In the genomic region with DNA sequence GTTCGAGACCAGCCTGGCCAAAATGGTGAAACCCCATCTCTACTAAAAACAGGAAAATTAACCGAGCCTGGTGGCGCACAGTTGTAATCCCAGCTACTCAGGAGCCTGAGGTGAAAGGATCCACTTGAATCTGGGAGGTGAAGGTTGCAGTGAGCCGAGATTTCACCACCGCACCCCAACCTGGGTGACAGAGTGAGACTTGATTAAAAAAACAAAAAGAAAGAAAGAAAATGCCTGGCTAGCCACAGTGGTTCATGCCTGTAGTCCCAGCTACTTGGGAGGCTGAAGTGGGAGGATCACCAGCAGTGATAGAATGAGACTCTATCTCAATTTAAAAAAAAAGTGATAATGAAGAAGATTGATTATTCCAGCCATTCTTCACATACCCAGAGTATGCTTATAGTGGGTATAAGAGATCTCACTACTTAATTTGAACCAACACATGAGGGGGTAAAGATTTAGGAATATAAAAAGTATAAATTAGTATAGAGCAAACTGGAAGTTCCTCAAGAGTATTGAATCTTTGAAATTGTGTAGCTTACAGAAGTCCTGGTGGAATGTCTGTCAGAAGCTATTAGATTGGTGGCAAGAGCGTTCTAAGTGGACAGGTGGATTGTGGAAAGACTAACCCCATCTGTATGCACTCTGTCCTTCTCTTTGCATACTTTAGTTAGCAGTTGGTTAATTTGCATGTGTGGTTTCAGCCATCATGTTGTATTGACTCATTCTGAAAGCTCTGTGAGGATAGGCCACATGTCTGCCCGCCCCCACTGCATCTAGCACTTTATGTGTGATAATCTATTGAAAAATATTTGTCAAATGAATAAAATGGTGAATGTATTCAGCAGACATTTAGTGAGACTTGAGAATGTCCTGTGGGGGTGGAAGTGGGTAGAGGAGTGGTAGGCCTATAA, we compare ENCODE assay signal across 8 cellular contexts. TPM values are rescaled to one million over a fixed set of nuclear protein-coding genes. Genes with fewer than 3 reads are reported as not detected.
DNase-seq lines count a peak whose midpoint lies in the region; ATAC-seq and TF ChIP-seq lines count a peak whose summit lies in the region.

No MANE protein-coding gene starts in this region.

- H3F3A ChIP-seq in smooth muscle cell (ENCODE audit: low read depth): peaks cover 5% of the 10 kb centered on the region

- H3K9me3 ChIP-seq in MG63 (no peaks in the 10 kb centered on the region), smooth muscle cell (replicated peaks; ENCODE audit: low read depth) (no peaks in the 10 kb centered on the region)

- 94% methylated on average over 7 of the region's 7 CpGs for WGBS in smooth muscle cell (ENCODE audit: low lambda C conversion rate)

- TF ChIP-seq CTCF in GM10266 (IDR thresholded peaks at IDR 0.05; ENCODE audit: control insufficient read depth, insufficient read depth, low read depth, missing control alignments) (no peak), smooth muscle cell (IDR thresholded peaks at IDR 0.05; ENCODE audit: borderline replicate concordance, insufficient read depth, poor library complexity, severe bottlenecking) (no peak), glutamatergic neuron (IDR thresholded peaks at IDR 0.05; ENCODE audit: partially characterized antibody, unreplicated experiment) (no peak)

- peaks cover 8% of the 10 kb centered on the region for H3K36me3 ChIP-seq in MG63
- H3K36me3 ChIP-seq in smooth muscle cell (ENCODE audit: low read depth): peaks cover 7% of the 10 kb centered on the region

- ATAC-seq in GM21737 (IDR thresholded peaks at IDR 0.05; ENCODE audit: unreplicated experiment): peak; percentile 94

- H3K4me3 ChIP-seq in MG63 (no peak overlapping the region), smooth muscle cell (no peak overlapping the region)

- H3K4me2 ChIP-seq in smooth muscle cell: peak overlapping the region; percentile 7

- H3K79me2 ChIP-seq in smooth muscle cell (ENCODE audit: low read depth): peaks cover 96% of the 10 kb centered on the region

- H2AFZ ChIP-seq in smooth muscle cell (ENCODE audit: low read depth): no peak overlapping the region

- no peaks in the 10 kb centered on the region for H3K9me3 Mint-ChIP-seq in activated naive CD4-positive, alpha-beta T cell treated with anti-CD3 and anti-CD28 coated beads, Interleukin-2, amount 50 U/mL, for 24 hours
- H3K9me3 Mint-ChIP-seq in glutamatergic neuron (ENCODE audit: unreplicated experiment): peaks cover 1% of the 10 kb centered on the region

- peak overlapping the region; percentile 62 for H3K4me3 Mint-ChIP-seq in activated naive CD4-positive, alpha-beta T cell treated with anti-CD3 and anti-CD28 coated beads, Interleukin-2, amount 50 U/mL, for 24 hours
- H3K4me3 Mint-ChIP-seq in glutamatergic neuron (ENCODE audit: unreplicated experiment): no peak overlapping the region

- H3K4me1 Mint-ChIP-seq in activated naive CD4-positive, alpha-beta T cell treated with anti-CD3 and anti-CD28 coated beads, Interleukin-2, amount 50 U/mL, for 24 hours: peaks cover 62% of the 10 kb centered on the region
- H3K4me1 Mint-ChIP-seq in glutamatergic neuron (ENCODE audit: low read depth, unreplicated experiment): peaks cover 12% of the 10 kb centered on the region

- H3K27me3 ChIP-seq in MG63: no peaks in the 10 kb centered on the region
- H3K27me3 ChIP-seq in smooth muscle cell (ENCODE audit: low read depth): no peaks in the 10 kb centered on the region

- no peaks in the 10 kb centered on the region for H3K27me3 Mint-ChIP-seq in activated naive CD4-positive, alpha-beta T cell treated with anti-CD3 and anti-CD28 coated beads, Interleukin-2, amount 50 U/mL, for 24 hours
- no peaks in the 10 kb centered on the region for H3K27me3 Mint-ChIP-seq in glutamatergic neuron (ENCODE audit: unreplicated experiment)

- H4K20me1 ChIP-seq in smooth muscle cell (ENCODE audit: low read depth): peaks cover 97% of the 10 kb centered on the region

- H3K4me1 ChIP-seq in smooth muscle cell (ENCODE audit: low read depth): no peaks in the 10 kb centered on the region

- peak overlapping the region; percentile 81 for H3K27ac ChIP-seq in smooth muscle cell (ENCODE audit: low read depth)

- no peak overlapping the region for H3K9ac ChIP-seq in smooth muscle cell (ENCODE audit: low read depth)

- H3K27ac Mint-ChIP-seq in activated naive CD4-positive, alpha-beta T cell treated with anti-CD3 and anti-CD28 coated beads, Interleukin-2, amount 50 U/mL, for 24 hours: peak overlapping the region; percentile 59
- no peak overlapping the region for H3K27ac Mint-ChIP-seq in glutamatergic neuron (ENCODE audit: unreplicated experiment)

- peak; percentile 63 for DNase-seq in GM10266 (ENCODE audit: extremely low spot score)
- peak; percentile 30 for DNase-seq in MG63
- no peak for DNase-seq in smooth muscle cell (lab: John Stamatoyannopoulos, UW; ENCODE audit: unreplicated experiment)
- no peak for DNase-seq in NOMO-1 treated with DMSO at 0.1 percent for 48 hours (lab: John Stamatoyannopoulos, UW; ENCODE audit: unreplicated experiment)
- DNase-seq in glutamatergic neuron: no peak
- DNase-seq in NCI-H2029 (lab: John Stamatoyannopoulos, UW): no peak

- peaks cover 2% of the 10 kb centered on the region for H3K36me3 Mint-ChIP-seq in activated naive CD4-positive, alpha-beta T cell treated with anti-CD3 and anti-CD28 coated beads, Interleukin-2, amount 50 U/mL, for 24 hours
- H3K36me3 Mint-ChIP-seq in glutamatergic neuron (ENCODE audit: unreplicated experiment): no peaks in the 10 kb centered on the region

RNA-seq across cellular contexts. Expression of a gene that starts 25.0 kb away (rescaled TPM):
- 3.6 and 4.0 TPM in 2 replicates for total RNA-seq in MG63 (2014; rRNA removed; shearing (Covaris generic); ENCODE audit: low replicate concordance)
- total RNA-seq in smooth muscle cell: 35.2 and 39.6 TPM in 2 replicates
- 7.3 and 8.2 TPM in 2 replicates for polyA plus RNA-seq in smooth muscle cell
- total RNA-seq in glutamatergic neuron (ENCODE audit: unreplicated experiment): 15.0 TPM

Comparison
In these comparisons a context has a peak if more than half of its experiments do, and no peak if none do; other contexts are left out.
1. DNase-seq: peak in GM10266 (single experiment) and MG63 (single experiment); none in smooth muscle cell (single experiment), NOMO-1 treated with DMSO at 0.1 percent for 48 hours (single experiment), glutamatergic neuron (single experiment) and NCI-H2029 (single experiment).